12 cellular contexts compared by ENCODE assay signal in the genomic region with DNA sequence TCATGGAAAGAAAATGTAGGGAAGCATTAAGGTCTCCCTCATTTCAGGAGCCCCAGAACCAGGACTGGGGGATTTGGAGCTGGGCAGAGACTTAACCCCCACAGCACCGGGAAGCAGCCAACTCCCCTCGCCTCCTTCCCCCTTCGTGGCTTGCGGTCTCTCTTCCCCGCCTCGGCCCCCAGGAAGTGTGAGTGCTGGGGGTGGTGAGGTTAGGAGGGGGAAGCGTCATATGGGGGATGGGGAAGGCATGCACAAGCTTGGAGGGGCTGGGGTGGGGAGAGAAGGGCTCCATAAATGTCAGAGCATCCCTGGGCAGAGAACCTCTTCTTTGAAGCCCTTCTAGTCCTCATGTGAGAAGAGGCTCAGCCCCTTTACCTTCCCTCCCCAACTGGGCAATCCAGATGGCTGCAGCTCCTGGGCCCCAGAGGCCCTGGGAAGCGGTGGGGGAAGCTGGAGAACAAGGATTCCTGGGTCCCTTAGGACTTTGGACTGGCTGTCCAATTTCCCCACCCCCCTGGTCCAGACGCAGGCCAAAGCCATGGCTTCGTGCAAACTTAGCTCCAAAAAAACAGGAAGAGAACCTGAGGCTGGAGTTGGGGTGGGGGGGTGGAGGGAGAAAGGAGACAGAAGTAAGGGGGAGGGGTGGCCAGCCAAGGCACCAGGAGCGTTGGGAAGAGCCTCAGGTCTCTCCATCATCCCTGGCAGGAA. TPM values are rescaled to one million over a fixed set of nuclear protein-coding genes. Genes with fewer than 3 reads are reported as not detected.
DNase-seq lines count a peak whose midpoint lies in the region; ATAC-seq and TF ChIP-seq lines count a peak whose summit lies in the region.
"Had no signal": no experiment of that assay in that cellular context is flagged by ENCODE, and none has a peak within 500 bp of the region (broad histone marks: within the 10 kb centered on the region; RNA-seq: fewer than 3 reads in every experiment).

No MANE protein-coding gene starts in this region.

- POLR2A ChIA-PET in activated CD4-positive, alpha-beta memory T cell treated with anti-CD3 and anti-CD28 coated beads for 36 hours (lab: Charles Lee) = interaction anchor here (0.7 to 1.8 kb wide), 3 partner anchors 9 to 28 kb away, joined by 3 to 11 read pairs (median 4); no protein-coding TSS in a partner anchor

- H3K4me1 Mint-ChIP-seq in activated T-cell treated with anti-CD3 and anti-CD28 coated beads, Interleukin-2, amount 50 U/mL, for 4 hours (ENCODE audit: low read depth) = peaks cover 75% of the 10 kb centered on the region
- H3K4me1 Mint-ChIP-seq in activated CD4-positive, alpha-beta memory T cell treated with anti-CD3 and anti-CD28 coated beads for 36 hours (ENCODE audit: low read depth) = peaks cover 73% of the 10 kb centered on the region

- H3K4me1 ChIP-seq in hepatocyte (ENCODE audit: insufficient read depth) = peaks cover 37% of the 10 kb centered on the region

- H3K27me3 Mint-ChIP-seq in activated T-cell treated with anti-CD3 and anti-CD28 coated beads, Interleukin-2, amount 50 U/mL, for 4 hours (ENCODE audit: low read depth) = no peaks in the 10 kb centered on the region
- H3K27me3 Mint-ChIP-seq in activated CD4-positive, alpha-beta memory T cell treated with anti-CD3 and anti-CD28 coated beads for 36 hours = no peaks in the 10 kb centered on the region

- no peak overlapping the region for H2AFZ ChIP-seq in hepatocyte

- ATAC-seq in activated T-cell treated with anti-CD3 and anti-CD28 coated beads, Interleukin-2, amount 50 U/mL, for 4 hours = no peak

- no peaks in the 10 kb centered on the region for H3K27me3 ChIP-seq in hepatocyte
- H3K27me3 ChIP-seq: BE2C had no signal

- H3K9me3 ChIP-seq in hepatocyte (ENCODE audit: low read depth) = no peaks in the 10 kb centered on the region
- H3K9me3 ChIP-seq: BE2C had no signal

- intact Hi-C loops in activated CD4-positive, alpha-beta memory T cell treated with anti-CD3 and anti-CD28 coated beads for 36 hours (cut with micrococcal nuclease) = loop anchor here (1.0 kb wide), 1 partner anchor 8 kb away; a partner anchor contains a TSS

- peak overlapping the region; percentile 20 for H3K27ac ChIP-seq in hepatocyte
- peak overlapping the region; percentile 99 for H3K27ac ChIP-seq in substantia nigra (ENCODE audit: low read depth, low read length, poor library complexity, severe bottlenecking)

- peaks cover 8% of the 10 kb centered on the region for H4K20me1 ChIP-seq in hepatocyte (ENCODE audit: insufficient read depth, poor library complexity, severe bottlenecking)

- CTCF ChIA-PET in activated CD4-positive, alpha-beta memory T cell treated with anti-CD3 and anti-CD28 coated beads for 36 hours (lab: Charles Lee) = interaction anchor here (0.8 to 1.7 kb wide), 5 partner anchors 10 to 163 kb away, joined by 3 to 6 read pairs (median 3); a partner anchor contains a TSS

- H3K4me2 ChIP-seq in hepatocyte = peak overlapping the region; percentile 29

- WGBS in hepatocyte (ENCODE audit: low lambda C conversion rate, missing lambda C conversion rate) = 68% methylated on average over 8 of the region's 11 CpGs

- TF ChIP-seq CTCF in hepatocyte (IDR thresholded peaks at IDR 0.05; ENCODE audit: poor library complexity) = no peak

- H3K9me2 ChIP-seq in hepatocyte (replicated peaks; ENCODE audit: insufficient read depth) = no peaks in the 10 kb centered on the region

- H3K36me3 ChIP-seq in hepatocyte (replicated peaks; ENCODE audit: insufficient read depth, low read depth) = no peaks in the 10 kb centered on the region

- in situ Hi-C loops in ACHN (cut with HindIII; ENCODE audit: low pct_ligation_motif_present, low pct_unique_long_range_greater_than_20kb, low sequenced_read_pairs) = no loop called here

- peak overlapping the region; percentile 86 for H3K4me3 Mint-ChIP-seq in activated T-cell treated with anti-CD3 and anti-CD28 coated beads, Interleukin-2, amount 50 U/mL, for 4 hours
- peak overlapping the region; percentile 97 for H3K4me3 Mint-ChIP-seq in activated CD4-positive, alpha-beta memory T cell treated with anti-CD3 and anti-CD28 coated beads for 36 hours

- no peaks in the 10 kb centered on the region for H3K9me3 Mint-ChIP-seq in activated T-cell treated with anti-CD3 and anti-CD28 coated beads, Interleukin-2, amount 50 U/mL, for 4 hours
- no peaks in the 10 kb centered on the region for H3K9me3 Mint-ChIP-seq in activated CD4-positive, alpha-beta memory T cell treated with anti-CD3 and anti-CD28 coated beads for 36 hours

- DNase-seq in activated T-cell treated with anti-CD3 and anti-CD28 coated beads, Interleukin-2, amount 50 U/mL, for 4 hours = no peak
- DNase-seq in activated T-cell treated with anti-CD3 and anti-CD28 coated beads, Interleukin-2, amount 50 U/mL, for 1 hour = no peak
- DNase-seq in activated CD4-positive, alpha-beta memory T cell treated with anti-CD3 and anti-CD28 coated beads for 36 hours = peak; percentile 64
- DNase-seq in hepatocyte (ENCODE audit: low spot score) (no peak), substantia nigra (lab: John Stamatoyannopoulos, UW) (peak in 1 of 49 donors; percentile 25), ACHN (no peak), COLO829 (ENCODE audit: low spot score) (no peak), iPS-NIHi11 (ENCODE audit: low spot score) (no peak)
- DNase-seq: BE2C, NCI-H1048 had no signal

- H3K79me2 ChIP-seq in hepatocyte = peaks cover 67% of the 10 kb centered on the region

- no peak overlapping the region for H3K4me3 ChIP-seq in hepatocyte

- H3K36me3 Mint-ChIP-seq in activated T-cell treated with anti-CD3 and anti-CD28 coated beads, Interleukin-2, amount 50 U/mL, for 4 hours (ENCODE audit: insufficient read depth) = peaks cover 1% of the 10 kb centered on the region
- peaks cover 41% of the 10 kb centered on the region for H3K36me3 Mint-ChIP-seq in activated CD4-positive, alpha-beta memory T cell treated with anti-CD3 and anti-CD28 coated beads for 36 hours

- H3K27ac Mint-ChIP-seq in activated CD4-positive, alpha-beta memory T cell treated with anti-CD3 and anti-CD28 coated beads for 36 hours = peak overlapping the region; percentile 99

RNA-seq across cellular contexts. Expression of a gene that starts 7.8 kb away (rescaled TPM):
- 10 to 100 TPM; 40.6 to 76.0 (median 52.2) TPM for total RNA-seq in activated T-cell treated with anti-CD3 and anti-CD28 coated beads, Interleukin-2, amount 50 U/mL, for 4 hours
- total RNA-seq in activated CD4-positive, alpha-beta memory T cell treated with anti-CD3 and anti-CD28 coated beads for 36 hours = 100 to 1,000 TPM; 124 to 125 TPM
- 27.3 and 29.2 TPM in 2 replicates for total RNA-seq in hepatocyte
- polyA plus RNA-seq in hepatocyte = 13.3 and 13.5 TPM in 2 replicates

RNA-seq across cellular contexts. Expression of a gene that starts 17.0 kb away (rescaled TPM):
- total RNA-seq in activated T-cell treated with anti-CD3 and anti-CD28 coated beads, Interleukin-2, amount 50 U/mL, for 4 hours = under 1 TPM in 2 of 3 donors, not detected in 1; 0.40 to 0.50 TPM
- total RNA-seq in activated CD4-positive, alpha-beta memory T cell treated with anti-CD3 and anti-CD28 coated beads for 36 hours = under 1 TPM; 0.36 to 0.56 TPM
- total RNA-seq in hepatocyte = 0.92 TPM in 1 of 2 replicates, not detected in the other
- polyA plus RNA-seq in hepatocyte = not detected in 2 replicates
- total RNA-seq: RPMI7951 had no signal
- polyA plus RNA-seq: adipose tissue had no signal

RNA-seq across cellular contexts. Expression of a gene that starts 23.2 kb away (rescaled TPM):
- under 1 TPM in 1 of 3 donors, not detected in 2; 0.08 TPM for total RNA-seq in activated T-cell treated with anti-CD3 and anti-CD28 coated beads, Interleukin-2, amount 50 U/mL, for 4 hours
- 1 to 10 TPM; 1.1 to 1.3 TPM for total RNA-seq in activated CD4-positive, alpha-beta memory T cell treated with anti-CD3 and anti-CD28 coated beads for 36 hours
- 0.04 and 1.6 TPM in 2 replicates for total RNA-seq in hepatocyte
- 0.40 and 0.47 TPM in 2 replicates for polyA plus RNA-seq in hepatocyte
- total RNA-seq: RPMI7951 had no signal

RNA-seq across cellular contexts. Expression of a gene that starts 23.3 kb away (rescaled TPM):
- not detected for total RNA-seq in activated T-cell treated with anti-CD3 and anti-CD28 coated beads, Interleukin-2, amount 50 U/mL, for 4 hours
- total RNA-seq in activated CD4-positive, alpha-beta memory T cell treated with anti-CD3 and anti-CD28 coated beads for 36 hours = under 1 TPM in 1 of 2 experiments, not detected in 1; 0.14 TPM
- total RNA-seq in hepatocyte = 0.60 TPM in 1 of 2 replicates, not detected in the other
- polyA plus RNA-seq in hepatocyte = 0.12 TPM in 1 of 2 replicates, not detected in the other
- total RNA-seq: RPMI7951 had no signal
- polyA plus RNA-seq: adipose tissue had no signal

RNA-seq across cellular contexts. Expression of a gene that starts 27.2 kb away (rescaled TPM):
- total RNA-seq in activated T-cell treated with anti-CD3 and anti-CD28 coated beads, Interleukin-2, amount 50 U/mL, for 4 hours = 100 to 1,000 TPM; 108 to 109 (median 108) TPM
- total RNA-seq in activated CD4-positive, alpha-beta memory T cell treated with anti-CD3 and anti-CD28 coated beads for 36 hours = 10 to 100 TPM; 45.4 to 49.4 TPM
- total RNA-seq in hepatocyte = 25.6 and 27.7 TPM in 2 replicates
- polyA plus RNA-seq in hepatocyte = 42.8 and 45.1 TPM in 2 replicates
